Comparison of ENCODE assay signal across 15 cellular contexts in genomic region chrX:37684426-37684825, GRCh38. TPM values are rescaled to one million over a fixed set of nuclear protein-coding genes. Genes with fewer than 3 reads are reported as not detected.
A peak's percentile ranks its signal among the peaks of the same experiment; 100 is the strongest.
DNase-seq lines count a peak whose midpoint lies in the region; ATAC-seq and TF ChIP-seq lines count a peak whose summit lies in the region.
"Had no signal": no experiment of that assay in that cellular context is flagged by ENCODE, and none has a peak within 500 bp of the region (broad histone marks: within the 10 kb centered on the region; RNA-seq: fewer than 3 reads in every experiment).

No MANE protein-coding gene starts in this region.

- no peaks in the 10 kb centered on the region for H3K9me3 Mint-ChIP-seq in Caco-2 (ENCODE audit: unreplicated experiment)
- no peaks in the 10 kb centered on the region for H3K9me3 Mint-ChIP-seq in natural killer cell
- H3K9me3 Mint-ChIP-seq in activated CD8-positive, alpha-beta memory T cell treated with anti-CD3 and anti-CD28 coated beads, Interleukin-2, amount 10 ng/mL, durations not matched to agents 7 days and 5 days (ENCODE audit: low read depth), result no peaks in the 10 kb centered on the region
- H3K9me3 Mint-ChIP-seq: activated T-cell treated with anti-CD3 and anti-CD28 coated beads, Interleukin-2, amount 50 U/mL, for 24 hours had no signal

- H3K27me3 Mint-ChIP-seq in Caco-2 (ENCODE audit: insufficient read depth, unreplicated experiment) (no peaks in the 10 kb centered on the region), natural killer cell (ENCODE audit: low read depth in 2 of 2) (peaks cover 0 to 7% of the 10 kb centered on the region in 2 donors)
- no peaks in the 10 kb centered on the region for H3K27me3 Mint-ChIP-seq in activated CD8-positive, alpha-beta memory T cell treated with anti-CD3 and anti-CD28 coated beads, Interleukin-2, amount 10 ng/mL, durations not matched to agents 7 days and 5 days
- H3K27me3 Mint-ChIP-seq: B cell had no signal

- H3K27me3 ChIP-seq in Caco-2 (replicated peaks; ENCODE audit: control insufficient read depth, insufficient read depth, low read length) (no peaks in the 10 kb centered on the region), esophagus muscularis mucosa (no peaks in the 10 kb centered on the region)

- ATAC-seq in natural killer cell (no peak), HG02642 (IDR thresholded peaks at IDR 0.05; ENCODE audit: poor library complexity, unreplicated experiment) (no peak), HG02884 (IDR thresholded peaks at IDR 0.05; ENCODE audit: unreplicated experiment) (no peak)
- no peak for ATAC-seq in activated CD8-positive, alpha-beta memory T cell treated with anti-CD3 and anti-CD28 coated beads, Interleukin-2, amount 10 ng/mL, durations not matched to agents 7 days and 5 days

- DNase-seq in Caco-2 (no peak), NCI-H82 treated with DMSO at 0.1 percent for 48 hours (lab: John Stamatoyannopoulos, UW; ENCODE audit: unreplicated experiment) (peak; percentile 87), esophagus muscularis mucosa (ENCODE audit: extremely low spot score) (no peak), natural killer cell (no peak), AML-193 (lab: John Stamatoyannopoulos, UW) (no peak)
- no peak for DNase-seq in activated CD8-positive, alpha-beta memory T cell treated with anti-CD3 and anti-CD28 coated beads, Interleukin-2, amount 10 ng/mL, durations not matched to agents 7 days and 5 days
- DNase-seq: activated T-cell treated with anti-CD3 and anti-CD28 coated beads, Interleukin-2, amount 50 U/mL, for 24 hours; hippocampal formation; NCI-H1048; NCI-H748 treated with DMSO at 0.1 percent for 48 hours had no signal

- TF ChIP-seq POLR2A in esophagus muscularis mucosa (IDR thresholded peaks at IDR 0.05; ENCODE audit: low read depth), result no peak

- no TSS peak for BruUV-seq in Caco-2 (replicated peaks; lab: Mats Ljungman, UMichigan)

- no peak for TF ChIP-seq CTCF in Caco-2 (IDR thresholded peaks at IDR 0.05; ENCODE audit: insufficient read depth in 1 of 2, low read depth in 1 of 2, low read length in 1 of 2, severe bottlenecking in 1 of 2, unreplicated experiment in 1 of 2)
- TF ChIP-seq CTCF in esophagus muscularis mucosa (IDR thresholded peaks at IDR 0.05), result no peak
- no peak for TF ChIP-seq CTCF in natural killer cell (IDR thresholded peaks at IDR 0.05)

- H3K27ac ChIP-seq in esophagus muscularis mucosa (replicated peaks in 1 of 4), result peak overlapping the region; percentile 85 to 91 (median 87)
- H3K27ac ChIP-seq: SK-N-MC had no signal

- H3K36me3 Mint-ChIP-seq in Caco-2 (ENCODE audit: insufficient read depth, unreplicated experiment), result no peaks in the 10 kb centered on the region
- H3K36me3 Mint-ChIP-seq in natural killer cell, result no peaks in the 10 kb centered on the region
- H3K36me3 Mint-ChIP-seq in activated CD8-positive, alpha-beta memory T cell treated with anti-CD3 and anti-CD28 coated beads, Interleukin-2, amount 10 ng/mL, durations not matched to agents 7 days and 5 days, result no peaks in the 10 kb centered on the region

- H3K4me3 Mint-ChIP-seq in Caco-2 (ENCODE audit: unreplicated experiment) (peak overlapping the region; percentile 77), natural killer cell (peak overlapping the region; percentile 29)
- no peak overlapping the region for H3K4me3 Mint-ChIP-seq in activated CD8-positive, alpha-beta memory T cell treated with anti-CD3 and anti-CD28 coated beads, Interleukin-2, amount 10 ng/mL, durations not matched to agents 7 days and 5 days
- H3K4me3 Mint-ChIP-seq: activated T-cell treated with anti-CD3 and anti-CD28 coated beads, Interleukin-2, amount 50 U/mL, for 24 hours had no signal

- POLR2A ChIA-PET in Caco-2 (lab: Charles Lee), result no interaction called here

- H3K4me1 ChIP-seq in Caco-2 (no peaks in the 10 kb centered on the region), esophagus muscularis mucosa (peaks cover 0 to 23% (median 17%) of the 10 kb centered on the region in 4 donors)

- CTCF ChIA-PET in Caco-2 (lab: Charles Lee), result no interaction called here
- CTCF ChIA-PET in activated CD8-positive, alpha-beta memory T cell treated with anti-CD3 and anti-CD28 coated beads, Interleukin-2, amount 10 ng/mL, durations not matched to agents 7 days and 5 days (lab: Charles Lee), result no interaction called here

- H3K4me1 Mint-ChIP-seq in Caco-2 (ENCODE audit: low read depth, unreplicated experiment) (peaks cover 6% of the 10 kb centered on the region), natural killer cell (peaks cover 4 to 6% of the 10 kb centered on the region in 2 donors)
- peaks cover 5% of the 10 kb centered on the region for H3K4me1 Mint-ChIP-seq in activated CD8-positive, alpha-beta memory T cell treated with anti-CD3 and anti-CD28 coated beads, Interleukin-2, amount 10 ng/mL, durations not matched to agents 7 days and 5 days
- H3K4me1 Mint-ChIP-seq: B cell had no signal

- no peak for TF ChIP-seq EP300 in esophagus muscularis mucosa (IDR thresholded peaks at IDR 0.05)

- intact Hi-C loops in Caco-2 (cut with micrococcal nuclease; ENCODE audit: unreplicated experiment), result no loop called here
- intact Hi-C loops in esophagus muscularis mucosa (cut with DNase I), result no loop called here
- intact Hi-C loops in natural killer cell (cut with micrococcal nuclease), result no loop called here

- H3K4me3 ChIP-seq in Caco-2 (ENCODE audit: low read depth, low read length) (no peak overlapping the region), esophagus muscularis mucosa (no peak overlapping the region)
- H3K4me3 ChIP-seq: lung had no signal

- H3K9me3 ChIP-seq in Caco-2 (no peaks in the 10 kb centered on the region), esophagus muscularis mucosa (no peaks in the 10 kb centered on the region)

- H3K36me3 ChIP-seq in Caco-2 (ENCODE audit: control insufficient read depth, insufficient read depth, low read length) (no peaks in the 10 kb centered on the region), esophagus muscularis mucosa (no peaks in the 10 kb centered on the region)

- H3K27ac Mint-ChIP-seq in Caco-2 (ENCODE audit: unreplicated experiment), result no peak overlapping the region
- no peak overlapping the region for H3K27ac Mint-ChIP-seq in natural killer cell
- no peak overlapping the region for H3K27ac Mint-ChIP-seq in activated CD8-positive, alpha-beta memory T cell treated with anti-CD3 and anti-CD28 coated beads, Interleukin-2, amount 10 ng/mL, durations not matched to agents 7 days and 5 days
- H3K27ac Mint-ChIP-seq: activated T-cell treated with anti-CD3 and anti-CD28 coated beads, Interleukin-2, amount 50 U/mL, for 24 hours; B cell had no signal

RNA-seq across cellular contexts. Expression of gene XK, which starts 1.2 kb away (rescaled TPM):
- 1.7 and 2.6 TPM in 2 replicates for total RNA-seq in Caco-2 (2022)
- 10 to 100 TPM in 2 of 4 donors, 1 to 10 TPM in 2; 8.4 to 11.9 (median 9.9) TPM for total RNA-seq in esophagus muscularis mucosa
- 1 to 10 TPM in 1 of 3 donors, under 1 TPM in 2; 0.29 to 1.3 (median 0.56) TPM for total RNA-seq in natural killer cell
- total RNA-seq in activated CD8-positive, alpha-beta memory T cell treated with anti-CD3 and anti-CD28 coated beads, Interleukin-2, amount 10 ng/mL, durations not matched to agents 7 days and 5 days, result under 1 TPM; 0.09 to 0.14 TPM
